Comparison of ENCODE assay signal across 21 cellular contexts in genomic region chr6:159998543-159998942, GRCh38. TPM values are rescaled to one million over a fixed set of nuclear protein-coding genes. Genes with fewer than 3 reads are reported as not detected.
DNase-seq lines count a peak whose midpoint lies in the region; ATAC-seq and TF ChIP-seq lines count a peak whose summit lies in the region.
"Had no signal": no experiment of that assay in that cellular context is flagged by ENCODE, and none has a peak within 500 bp of the region (broad histone marks: within the 10 kb centered on the region; RNA-seq: fewer than 3 reads in every experiment).

No MANE protein-coding gene starts in this region.

- no peak overlapping the region for H3K27ac ChIP-seq in substantia nigra (ENCODE audit: low read depth, low read length, poor library complexity, severe bottlenecking)
- H3K27ac ChIP-seq: GM23248, HL-60 had no signal

- H3K4me1 Mint-ChIP-seq in activated naive CD4-positive, alpha-beta T cell treated with anti-CD3 and anti-CD28 coated beads, Interleukin-2, amount 50 U/mL, for 24 hours: peaks cover 76% of the 10 kb centered on the region
- peaks cover 41% of the 10 kb centered on the region for H3K4me1 Mint-ChIP-seq in activated naive CD4-positive, alpha-beta T cell treated with anti-CD3 and anti-CD28 coated beads, Interleukin-2, amount 10 ng/mL, durations not matched to agents 7 days and 5 days
- H3K4me1 Mint-ChIP-seq in activated T-helper 1 cell treated with anti-CD3 and anti-CD28 coated beads, Interleukin-12 subunit alpha, Interleukin-12 subunit beta, Interleukin-2, Interleukin-4 antibody, amounts not matched to agents 30 ng/mL and 10 ng/mL and 1 ng/mL, durations not matched to agents 14 hours and 24 hours and 36 hours (ENCODE audit: low read depth): peaks cover 65% of the 10 kb centered on the region
- H3K4me1 Mint-ChIP-seq in natural killer cell: peaks cover 75 to 82% of the 10 kb centered on the region in 2 donors

- H3K4me3 Mint-ChIP-seq in activated naive CD4-positive, alpha-beta T cell treated with anti-CD3 and anti-CD28 coated beads, Interleukin-2, amount 50 U/mL, for 24 hours: peak overlapping the region; percentile 65
- H3K4me3 Mint-ChIP-seq in activated naive CD4-positive, alpha-beta T cell treated with anti-CD3 and anti-CD28 coated beads, Interleukin-2, amount 10 ng/mL, durations not matched to agents 7 days and 5 days: no peak overlapping the region
- H3K4me3 Mint-ChIP-seq in activated T-helper 1 cell treated with anti-CD3 and anti-CD28 coated beads, Interleukin-12 subunit alpha, Interleukin-12 subunit beta, Interleukin-2, Interleukin-4 antibody, amounts not matched to agents 30 ng/mL and 10 ng/mL and 1 ng/mL, durations not matched to agents 14 hours and 24 hours and 36 hours: no peak overlapping the region
- H3K4me3 Mint-ChIP-seq in natural killer cell: no peak overlapping the region

- peaks cover 17% of the 10 kb centered on the region for H3K9me3 Mint-ChIP-seq in activated naive CD4-positive, alpha-beta T cell treated with anti-CD3 and anti-CD28 coated beads, Interleukin-2, amount 50 U/mL, for 24 hours
- H3K9me3 Mint-ChIP-seq in activated naive CD4-positive, alpha-beta T cell treated with anti-CD3 and anti-CD28 coated beads, Interleukin-2, amount 10 ng/mL, durations not matched to agents 7 days and 5 days: peaks cover 15% of the 10 kb centered on the region
- H3K9me3 Mint-ChIP-seq in activated T-helper 1 cell treated with anti-CD3 and anti-CD28 coated beads, Interleukin-12 subunit alpha, Interleukin-12 subunit beta, Interleukin-2, Interleukin-4 antibody, amounts not matched to agents 30 ng/mL and 10 ng/mL and 1 ng/mL, durations not matched to agents 14 hours and 24 hours and 36 hours: peaks cover 6% of the 10 kb centered on the region
- H3K9me3 Mint-ChIP-seq in natural killer cell: peaks cover 0 to 5% of the 10 kb centered on the region in 2 donors

- intact Hi-C loops in activated T-helper 1 cell treated with anti-CD3 and anti-CD28 coated beads, Interleukin-12 subunit alpha, Interleukin-12 subunit beta, Interleukin-2, Interleukin-4 antibody, amounts not matched to agents 30 ng/mL and 10 ng/mL and 1 ng/mL, durations not matched to agents 14 hours and 24 hours and 36 hours (cut with micrococcal nuclease): loop anchor here (2.0 kb wide), 1 partner anchor 18 kb away; no protein-coding TSS in a partner anchor
- intact Hi-C loops in natural killer cell (cut with micrococcal nuclease): no loop called here

- H3K27me3 Mint-ChIP-seq in activated naive CD4-positive, alpha-beta T cell treated with anti-CD3 and anti-CD28 coated beads, Interleukin-2, amount 50 U/mL, for 24 hours: no peaks in the 10 kb centered on the region
- no peaks in the 10 kb centered on the region for H3K27me3 Mint-ChIP-seq in activated naive CD4-positive, alpha-beta T cell treated with anti-CD3 and anti-CD28 coated beads, Interleukin-2, amount 10 ng/mL, durations not matched to agents 7 days and 5 days
- H3K27me3 Mint-ChIP-seq in activated T-helper 1 cell treated with anti-CD3 and anti-CD28 coated beads, Interleukin-12 subunit alpha, Interleukin-12 subunit beta, Interleukin-2, Interleukin-4 antibody, amounts not matched to agents 30 ng/mL and 10 ng/mL and 1 ng/mL, durations not matched to agents 14 hours and 24 hours and 36 hours (ENCODE audit: insufficient read depth): no peaks in the 10 kb centered on the region
- H3K27me3 Mint-ChIP-seq in natural killer cell (ENCODE audit: low read depth in 2 of 2): no peaks in the 10 kb centered on the region

- CTCF ChIA-PET in activated naive CD4-positive, alpha-beta T cell treated with anti-CD3 and anti-CD28 coated beads, Interleukin-2, amount 10 ng/mL, durations not matched to agents 7 days and 5 days (lab: Charles Lee): no interaction called here

- H3K36me3 Mint-ChIP-seq in activated naive CD4-positive, alpha-beta T cell treated with anti-CD3 and anti-CD28 coated beads, Interleukin-2, amount 50 U/mL, for 24 hours: peaks cover 46% of the 10 kb centered on the region
- H3K36me3 Mint-ChIP-seq in activated naive CD4-positive, alpha-beta T cell treated with anti-CD3 and anti-CD28 coated beads, Interleukin-2, amount 10 ng/mL, durations not matched to agents 7 days and 5 days: peaks cover 61% of the 10 kb centered on the region
- H3K36me3 Mint-ChIP-seq in activated T-helper 1 cell treated with anti-CD3 and anti-CD28 coated beads, Interleukin-12 subunit alpha, Interleukin-12 subunit beta, Interleukin-2, Interleukin-4 antibody, amounts not matched to agents 30 ng/mL and 10 ng/mL and 1 ng/mL, durations not matched to agents 14 hours and 24 hours and 36 hours (ENCODE audit: low read depth): peaks cover 62% of the 10 kb centered on the region
- peaks cover 16% of the 10 kb centered on the region for H3K36me3 Mint-ChIP-seq in natural killer cell

- DNase-seq in activated naive CD4-positive, alpha-beta T cell treated with anti-CD3 and anti-CD28 coated beads, Interleukin-2, amount 10 ng/mL, durations not matched to agents 7 days and 5 days: no peak
- DNase-seq in activated T-helper 1 cell treated with anti-CD3 and anti-CD28 coated beads, Interleukin-12 subunit alpha, Interleukin-12 subunit beta, Interleukin-2, Interleukin-4 antibody, amounts not matched to agents 30 ng/mL and 10 ng/mL and 1 ng/mL, durations not matched to agents 14 hours and 24 hours and 36 hours (ENCODE audit: low spot score): no peak
- DNase-seq in natural killer cell (no peak), NCI-H226 (no peak), substantia nigra (lab: John Stamatoyannopoulos, UW) (no peak)
- DNase-seq: C1 segment of cervical spinal cord; DMS79 treated with DMSO at 0.1 percent for 48 hours; GM23248; HCEC 1CT; IMR-90; Karpas-422; NCI-H1048; NCI-H1436; NCI-H1930; NCI-H2171; NCI-H446; NK-92 treated with Interleukin-12 subunit alpha and Interleukin-12 subunit beta, amount 100 ng/mL, for 24 hours had no signal

- no peak for TF ChIP-seq CTCF in natural killer cell (IDR thresholded peaks at IDR 0.05)

- ATAC-seq in natural killer cell (no peak), GM19452 (IDR thresholded peaks at IDR 0.05; ENCODE audit: unreplicated experiment) (no peak)
- ATAC-seq: Right ventricle myocardium inferior had no signal

- H3K27ac Mint-ChIP-seq in activated naive CD4-positive, alpha-beta T cell treated with anti-CD3 and anti-CD28 coated beads, Interleukin-2, amount 50 U/mL, for 24 hours: peak overlapping the region; percentile 60
- H3K27ac Mint-ChIP-seq in activated naive CD4-positive, alpha-beta T cell treated with anti-CD3 and anti-CD28 coated beads, Interleukin-2, amount 10 ng/mL, durations not matched to agents 7 days and 5 days: no peak overlapping the region
- H3K27ac Mint-ChIP-seq in activated T-helper 1 cell treated with anti-CD3 and anti-CD28 coated beads, Interleukin-12 subunit alpha, Interleukin-12 subunit beta, Interleukin-2, Interleukin-4 antibody, amounts not matched to agents 30 ng/mL and 10 ng/mL and 1 ng/mL, durations not matched to agents 14 hours and 24 hours and 36 hours: peak overlapping the region; percentile 32
- peak overlapping the region; percentile 67 to 82 for H3K27ac Mint-ChIP-seq in natural killer cell

RNA-seq across cellular contexts. Expression of gene IGF2R, which starts 29.7 kb away (rescaled TPM):
- total RNA-seq in activated T-helper 1 cell treated with anti-CD3 and anti-CD28 coated beads, Interleukin-12 subunit alpha, Interleukin-12 subunit beta, Interleukin-2, Interleukin-4 antibody, amounts not matched to agents 30 ng/mL and 10 ng/mL and 1 ng/mL, durations not matched to agents 14 hours and 24 hours and 36 hours: 118 and 126 TPM in 2 replicates
- total RNA-seq in natural killer cell: 100 to 1,000 TPM; 208 to 282 (median 253) TPM
